Comparison of ENCODE assay signal across 18 cellular contexts in genomic region chr17:27985736-27986394, GRCh38. TPM values are rescaled to one million over a fixed set of nuclear protein-coding genes. Genes with fewer than 3 reads are reported as not detected.
A peak's percentile ranks its signal among the peaks of the same experiment; 100 is the strongest.
DNase-seq lines count a peak whose midpoint lies in the region; ATAC-seq, FAIRE-seq and TF ChIP-seq lines count a peak whose summit lies in the region.
"Had no signal": no experiment of that assay in that cellular context is flagged by ENCODE, and none has a peak within 500 bp of the region (broad histone marks: within the 10 kb centered on the region; RNA-seq: fewer than 3 reads in every experiment).

No MANE protein-coding gene starts in this region.

- DNase-seq in right atrium auricular region (ENCODE audit: low spot score) (no peak), Right ventricle myocardium superior (no peak), bronchial epithelial cell (ENCODE audit: low read depth) (no peak), HCEC 1CT (no peak), occipital lobe (lab: John Stamatoyannopoulos, UW) (no peak), NCI-H1417 (lab: John Stamatoyannopoulos, UW) (no peak)
- no peak for DNase-seq in stimulated activated naive CD8-positive, alpha-beta T cell treated with anti-CD3 and anti-CD28 coated beads, Interleukin-15, Interleukin-2, amounts not matched to agents 100 U/mL and 50 U/mL, for 24 hours
- DNase-seq: activated CD8-positive, alpha-beta memory T cell treated with anti-CD3 and anti-CD28 coated beads, Interleukin-2, amount 50 U/mL, for 4 hours; activated naive CD4-positive, alpha-beta T cell treated with anti-CD3 and anti-CD28 coated beads for 36 hours; CD8-positive, alpha-beta T cell; naive B cell; NCI-H1105 treated with DMSO at 0.1 percent for 48 hours; SJCRH30; T-helper 9 cell had no signal

- H3K27me3 ChIP-seq in right atrium auricular region (no peaks in the 10 kb centered on the region), bronchial epithelial cell (ENCODE audit: control insufficient read depth, insufficient read depth, low read length) (no peaks in the 10 kb centered on the region)
- H3K27me3 ChIP-seq: SJCRH30 had no signal

- TF ChIP-seq CTCF in right atrium auricular region (IDR thresholded peaks at IDR 0.05) (no peak), bronchial epithelial cell (IDR thresholded peaks at IDR 0.05; ENCODE audit: insufficient read depth, low read length, severe bottlenecking) (no peak)

- FAIRE-seq in bronchial epithelial cell (lab: Jason Lieb, UNC): peak; percentile 36

- H3K27ac ChIP-seq in right atrium auricular region: peak overlapping the region; percentile 47 to 48
- H3K27ac ChIP-seq: epithelial cell of prostate, SJCRH30 had no signal

- ATAC-seq in Right ventricle myocardium superior (ENCODE audit: poor library complexity) (no peak), HG03025 (IDR thresholded peaks at IDR 0.05; ENCODE audit: low FRiP score, unreplicated experiment) (peak; percentile 49)
- ATAC-seq in stimulated activated naive CD8-positive, alpha-beta T cell treated with anti-CD3 and anti-CD28 coated beads, Interleukin-15, Interleukin-2, amounts not matched to agents 100 U/mL and 50 U/mL, for 24 hours: no peak
- ATAC-seq: CD8-positive, alpha-beta T cell had no signal

- no peaks in the 10 kb centered on the region for H3K36me3 ChIP-seq in right atrium auricular region
- H3K36me3 ChIP-seq in bronchial epithelial cell (ENCODE audit: control insufficient read depth, insufficient read depth, low read length): no peaks in the 10 kb centered on the region
- H3K36me3 ChIP-seq: SJCRH30 had no signal

- H3K9me3 ChIP-seq in right atrium auricular region: no peaks in the 10 kb centered on the region
- H3K9me3 ChIP-seq: SJCRH30 had no signal

- intact Hi-C loops in Right ventricle myocardium superior (cut with DNase I): no loop called here

- H3K4me3 ChIP-seq in right atrium auricular region (no peak overlapping the region), bronchial epithelial cell (ENCODE audit: low read depth, low read length) (no peak overlapping the region)
- H3K4me3 ChIP-seq: coronary artery, lung, SJCRH30 had no signal

- H3K4me1 ChIP-seq in right atrium auricular region: peaks cover 0 to 20% of the 10 kb centered on the region in 2 donors
- H3K4me1 ChIP-seq: SJCRH30 had no signal

RNA-seq across cellular contexts. Expression of gene NLK, which starts 56.6 kb away (rescaled TPM):
- 10 to 100 TPM; 17.9 to 19.4 TPM for total RNA-seq in right atrium auricular region
- total RNA-seq in Right ventricle myocardium superior: 20.2 TPM
- total RNA-seq in bronchial epithelial cell: 11.3 and 13.2 TPM in 2 replicates
- 54.3 TPM for total RNA-seq in occipital lobe
